In the genomic region with DNA sequence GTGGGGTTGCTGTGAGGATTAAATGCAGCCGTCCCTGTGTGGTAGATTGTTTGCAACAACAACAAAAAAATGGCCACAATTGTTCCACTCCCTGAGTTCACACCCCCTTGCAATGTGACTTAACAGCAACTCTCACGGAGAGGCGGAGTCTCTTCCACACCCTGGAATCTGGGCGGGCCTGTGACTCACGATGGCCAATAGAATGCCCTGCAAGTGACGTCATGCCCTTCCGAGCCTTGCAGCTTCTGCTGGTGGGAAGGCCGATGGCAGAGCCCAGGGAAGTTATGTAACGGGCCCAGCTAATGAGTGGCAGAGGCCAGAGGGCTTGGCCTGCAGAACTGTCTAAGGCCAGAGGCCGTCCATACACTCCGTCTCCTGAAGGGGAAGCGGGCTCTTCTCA, we compare ENCODE assay signal across 8 cellular contexts.
A peak's percentile ranks its signal among the peaks of the same experiment; 100 is the strongest.
DNase-seq lines count a peak whose midpoint lies in the region; ATAC-seq and TF ChIP-seq lines count a peak whose summit lies in the region.

No MANE protein-coding gene starts in this region.

- peak; percentile 96 for DNase-seq in SIG-M5 treated with dmso at 0.1 percent for 504 hours (lab: John Stamatoyannopoulos, UW; ENCODE audit: unreplicated experiment)
- no peak for DNase-seq in SIG-M5 (lab: John Stamatoyannopoulos, UW)
- DNase-seq in NCI-H510A (lab: John Stamatoyannopoulos, UW), result peak; percentile 93
- DNase-seq in body of pancreas, result peak; percentile 98 to 100 (median 99)
- peak in 41 of 51 donors; percentile 5 to 80 (median 46) for DNase-seq in hypothalamus (lab: John Stamatoyannopoulos, UW)
- peak; percentile 85 for DNase-seq in retina

- peak overlapping the region; percentile 96 to 100 (median 100) for H3K27ac ChIP-seq in body of pancreas

- WGBS in body of pancreas, 2 donors, result 4 to 13% methylated on average over 12 of the region's 12 CpGs

- H3K9me3 ChIP-seq in body of pancreas, result no peaks in the 10 kb centered on the region

- no peaks in the 10 kb centered on the region for H3K36me3 ChIP-seq in body of pancreas (replicated peaks in 1 of 2; ENCODE audit: insufficient read depth in 1 of 2, low read depth in 2 of 2)

- intact Hi-C loops in body of pancreas (cut with DNase I), result no loop called here

- no peak for TF ChIP-seq CTCF in body of pancreas (IDR thresholded peaks at IDR 0.05)

- H3K4me3 ChIP-seq in body of pancreas, result no peak overlapping the region

- ATAC-seq in body of pancreas (peak; percentile 91), GM21825 (IDR thresholded peaks at IDR 0.05; ENCODE audit: unreplicated experiment) (no peak), GM18868 (IDR thresholded peaks at IDR 0.05; ENCODE audit: unreplicated experiment) (no peak)

- H3K4me1 ChIP-seq in body of pancreas, result peaks cover 59% of the 10 kb centered on the region

- no peaks in the 10 kb centered on the region for H3K27me3 ChIP-seq in body of pancreas

- peak in 1 of 3 donors; percentile 32 for TF ChIP-seq POLR2A in body of pancreas (IDR thresholded peaks at IDR 0.05)
